ENCODE assay signal across 1 cellular context in the genomic region with DNA sequence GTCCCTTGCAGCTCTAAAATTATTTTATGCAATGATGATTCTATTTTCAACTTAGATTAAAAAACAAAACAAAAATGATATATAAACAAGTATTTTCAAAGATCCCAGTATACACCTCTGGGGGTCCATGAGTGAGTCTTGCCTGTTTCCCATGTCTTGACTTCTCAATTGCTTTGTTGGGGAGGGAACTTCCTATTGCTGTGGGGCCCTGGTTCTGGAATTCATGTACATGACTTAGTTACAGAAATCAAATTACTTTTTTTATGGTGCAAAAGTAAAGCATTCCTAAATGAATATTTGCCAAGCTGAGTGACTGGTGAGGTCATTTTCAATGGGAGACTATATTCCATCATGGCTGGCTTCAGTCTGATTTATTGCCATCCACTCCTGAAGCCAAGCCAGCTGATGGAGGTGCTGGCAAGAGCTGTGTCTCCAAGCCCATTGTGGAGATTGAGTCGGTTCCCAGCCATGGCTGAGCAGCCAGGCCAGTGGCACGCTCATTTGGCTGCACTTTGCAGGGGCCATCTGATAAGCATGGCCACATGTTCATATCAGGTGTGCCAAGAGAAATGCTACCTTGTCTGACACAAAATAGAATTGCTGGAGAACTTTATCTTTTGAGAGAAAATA.
TF ChIP-seq lines count a peak whose summit lies in the region.

No MANE protein-coding gene starts in this region.

TF ChIP-seq in endothelial cell of umbilical vein, 7 proteins besides CTCF, POLR2A, EP300 and RAD21 (continued from another document):
- TF ChIP-seq EZH2 (IDR thresholded peaks at IDR 0.05; ENCODE audit: borderline replicate concordance, low read depth, low read length, severe bottlenecking), result no peak
TF ChIP-seq in endothelial cell of umbilical vein: peak in this region for 1.
